17 cellular contexts compared by ENCODE assay signal in the genomic region with DNA sequence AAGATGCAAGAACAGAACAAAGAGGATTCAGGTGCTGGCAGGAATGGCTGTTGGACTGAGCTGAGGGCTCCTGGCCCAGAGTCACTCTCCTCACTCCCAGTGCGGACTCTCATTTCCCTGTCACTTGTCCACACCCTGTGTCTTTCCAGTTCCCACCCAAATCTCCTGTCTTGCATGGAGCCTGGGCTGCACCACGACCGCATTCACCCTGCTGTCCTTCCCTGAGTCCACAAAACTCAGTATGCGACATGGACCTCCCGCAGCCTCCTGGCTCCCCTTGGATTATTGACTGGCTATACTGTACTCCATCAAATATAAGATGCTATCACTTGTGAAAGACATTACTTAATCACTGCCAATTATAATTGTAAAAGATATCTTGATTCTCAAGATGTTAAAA.
"Had no signal": no experiment of that assay in that cellular context is flagged by ENCODE, and none has a peak within 500 bp of the region (broad histone marks: within the 10 kb centered on the region; RNA-seq: fewer than 3 reads in every experiment).

No MANE protein-coding gene starts in this region.

- H3K9me3 Mint-ChIP-seq: activated CD4-positive, alpha-beta T cell treated with anti-CD3 and anti-CD28 coated beads, Interleukin-2, amount 10 ng/mL, durations not matched to agents 24 days and 14 days; memory B cell had no signal

- DNase-seq: activated CD4-positive, alpha-beta T cell treated with anti-CD3 and anti-CD28 coated beads, Interleukin-2, amount 10 ng/mL, durations not matched to agents 24 days and 14 days; activated CD4-positive, CD25-positive, alpha-beta regulatory T cell; activated naive CD8-positive, alpha-beta T cell treated with anti-CD3 and anti-CD28 coated beads, Interleukin-2, amount 50 U/mL, for 24 hours; activated T-cell treated with anti-CD3 and anti-CD28 coated beads for 4 hours; effector CD4-positive, alpha-beta T cell; gastrocnemius medialis; ovary; SK-N-SH; small intestine; stimulated activated CD4-positive, alpha-beta T cell treated with anti-CD3 and anti-CD28 coated beads, Interleukin-15, amount 100 ng/mL, for 24 hours; stimulated activated CD4-positive, alpha-beta T cell treated with anti-CD3 and anti-CD28 coated beads, Interleukin-2, amount 100 ng/mL, for 48 hours; stomach; testis had no signal

- H3K4me3 ChIP-seq: breast epithelium, gastrocnemius medialis, ovary, stomach, testis had no signal

- H3K27me3 Mint-ChIP-seq: type B pancreatic cell had no signal

- H3K4me1 ChIP-seq: gastrocnemius medialis had no signal

- H3K4me3 Mint-ChIP-seq: activated CD4-positive, alpha-beta T cell treated with anti-CD3 and anti-CD28 coated beads, Interleukin-2, amount 10 ng/mL, durations not matched to agents 24 days and 14 days; activated naive CD8-positive, alpha-beta T cell treated with anti-CD3 and anti-CD28 coated beads, Interleukin-2, amount 50 U/mL, for 24 hours; memory B cell had no signal

- H3K27me3 ChIP-seq: breast epithelium, ovary, testis had no signal

- H3K27ac ChIP-seq: breast epithelium, gastrocnemius medialis, ovary, stomach, testis had no signal

- H3K9ac ChIP-seq: SK-N-SH had no signal

- H3K36me3 ChIP-seq: breast epithelium, gastrocnemius medialis, ovary, stomach had no signal

- H3K36me3 Mint-ChIP-seq: memory B cell, type B pancreatic cell had no signal

- H3K27ac Mint-ChIP-seq: activated CD4-positive, alpha-beta T cell treated with anti-CD3 and anti-CD28 coated beads, Interleukin-2, amount 10 ng/mL, durations not matched to agents 24 days and 14 days; activated naive CD8-positive, alpha-beta T cell treated with anti-CD3 and anti-CD28 coated beads, Interleukin-2, amount 50 U/mL, for 24 hours had no signal

- H3K9me3 ChIP-seq: breast epithelium, gastrocnemius medialis, ovary, SK-N-SH, stomach, testis had no signal

- ATAC-seq: esophagus mucosa, gastrocnemius medialis had no signal
